ENCODE assay signal across 22 cellular contexts in the genomic region with DNA sequence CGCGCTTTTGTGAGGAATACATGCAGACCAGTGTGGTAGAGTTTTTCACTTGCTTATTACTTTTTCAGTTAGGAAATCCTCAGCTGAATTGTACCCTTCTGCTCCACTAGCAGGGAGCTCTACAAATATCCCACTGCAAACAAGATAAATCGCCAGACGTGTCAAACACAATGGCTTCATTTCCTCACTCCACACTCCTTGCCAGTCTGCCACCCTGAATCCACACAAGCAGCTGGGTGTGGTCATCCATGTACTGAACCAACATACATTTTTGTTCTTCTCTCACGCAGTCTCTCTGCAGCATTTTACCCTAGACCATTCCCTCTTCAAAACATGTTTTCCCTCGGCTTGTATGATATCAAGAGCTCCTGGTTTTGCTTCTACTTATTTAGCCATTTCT. TPM values are rescaled to one million over a fixed set of nuclear protein-coding genes. Genes with fewer than 3 reads are reported as not detected.
DNase-seq lines count a peak whose midpoint lies in the region; TF ChIP-seq lines count a peak whose summit lies in the region.
"Had no signal": no experiment of that assay in that cellular context is flagged by ENCODE, and none has a peak within 500 bp of the region (broad histone marks: within the 10 kb centered on the region; RNA-seq: fewer than 3 reads in every experiment).

No MANE protein-coding gene starts in this region.

- peaks cover 8% of the 10 kb centered on the region for H3K4me1 Mint-ChIP-seq in activated CD4-positive, alpha-beta T cell treated with anti-CD3 and anti-CD28 coated beads, Interleukin-2, amount 10 ng/mL, durations not matched to agents 7 days and 5 days

- CTCF ChIA-PET in activated CD4-positive, alpha-beta T cell treated with anti-CD3 and anti-CD28 coated beads, Interleukin-2, amount 10 ng/mL, durations not matched to agents 7 days and 5 days (lab: Charles Lee) = interaction anchor here (0.9 to 1.8 kb wide), 6 partner anchors 10 to 181 kb away, joined by 3 to 4 read pairs (median 4); no protein-coding TSS in a partner anchor

- H3K27me3 ChIP-seq in stomach = peaks cover 0 to 30% (median 18%) of the 10 kb centered on the region in 3 donors
- H3K27me3 ChIP-seq: BE2C had no signal

- H3K36me3 Mint-ChIP-seq in activated CD4-positive, alpha-beta T cell treated with anti-CD3 and anti-CD28 coated beads, Interleukin-2, amount 10 ng/mL, durations not matched to agents 7 days and 5 days (ENCODE audit: low read depth) = no peaks in the 10 kb centered on the region

- 35 to 62% (median 52%) methylated on average over 6 of the region's 6 CpGs for WGBS in stomach, 5 donors

- POLR2A ChIA-PET in activated CD4-positive, alpha-beta T cell treated with anti-CD3 and anti-CD28 coated beads, Interleukin-2, amount 10 ng/mL, durations not matched to agents 7 days and 5 days (lab: Charles Lee) = no interaction called here

- no peaks in the 10 kb centered on the region for H3K36me3 ChIP-seq in stomach
- H3K36me3 ChIP-seq: BE2C, SJSA1 had no signal

- peaks cover 0 to 5% (median 2%) of the 10 kb centered on the region in 4 donors for H3K9me3 ChIP-seq in stomach
- H3K9me3 ChIP-seq: BE2C, SJSA1 had no signal

- no peaks in the 10 kb centered on the region for H3K9me3 Mint-ChIP-seq in activated CD4-positive, alpha-beta T cell treated with anti-CD3 and anti-CD28 coated beads, Interleukin-2, amount 10 ng/mL, durations not matched to agents 7 days and 5 days
- H3K9me3 Mint-ChIP-seq: CD4-positive, alpha-beta T cell; T-helper 2 cell treated with Interferon-gamma antibody and Interleukin-4, amounts not matched to agents 5 μg/mL and 100 μg/mL, for 36 hours had no signal

- no peak overlapping the region for H3K4me3 Mint-ChIP-seq in activated CD4-positive, alpha-beta T cell treated with anti-CD3 and anti-CD28 coated beads, Interleukin-2, amount 10 ng/mL, durations not matched to agents 7 days and 5 days
- H3K4me3 Mint-ChIP-seq: CD4-positive, alpha-beta T cell; T-helper 2 cell treated with Interferon-gamma antibody and Interleukin-4, amounts not matched to agents 5 μg/mL and 100 μg/mL, for 36 hours had no signal

- H3K4me1 ChIP-seq in stomach = peaks cover 8 to 40% (median 40%) of the 10 kb centered on the region in 4 donors

- no peak overlapping the region for H3K4me3 ChIP-seq in stomach
- H3K4me3 ChIP-seq: SJSA1 had no signal

- DNase-seq in NCI-H1092 treated with DMSO at 0.1 percent for 48 hours (lab: John Stamatoyannopoulos, UW) (peak; percentile 15), NCI-H1092 (lab: John Stamatoyannopoulos, UW) (no peak), NCI-H69 (lab: John Stamatoyannopoulos, UW) (peak; percentile 79), ecto neural progenitor cell (ENCODE audit: low spot score) (peak; percentile 20), stomach (no peak), NCI-H128 (lab: John Stamatoyannopoulos, UW; ENCODE audit: unreplicated experiment) (no peak), SIG-M5 (lab: John Stamatoyannopoulos, UW) (no peak)
- DNase-seq in activated CD4-positive, alpha-beta T cell treated with anti-CD3 and anti-CD28 coated beads, Interleukin-2, amount 10 ng/mL, durations not matched to agents 7 days and 5 days = no peak
- DNase-seq: 8988T; BE2C; CD4-positive, alpha-beta T cell; GF-D8; GOT3; NCI-H187; NCI-H2171 treated with DMSO at 0.1 percent for 48 hours; NCI-H510A treated with DMSO at 0.1 percent for 48 hours; NK-92 treated with Interleukin-12 subunit alpha and Interleukin-12 subunit beta, amount 100 ng/mL, for 24 hours; OCI-M1; SW 1271 had no signal

- H3K27ac ChIP-seq in stomach = peak overlapping the region in 3 of 5 donors; percentile 21 to 62 (median 46)
- H3K27ac ChIP-seq: KMS-11, SJSA1 had no signal

- TF ChIP-seq POLR2A in stomach (IDR thresholded peaks at IDR 0.05) = no peak

- intact Hi-C loops in stomach (cut with DNase I; ENCODE audit: low total_unique reads) = loop anchor here (10.0 kb wide), 1 partner anchor 179 kb away; no protein-coding TSS in a partner anchor

- TF ChIP-seq EP300 in stomach (IDR thresholded peaks at IDR 0.05) = no peak

- no peak for TF ChIP-seq CTCF in stomach (IDR thresholded peaks at IDR 0.05)

- H3K27ac Mint-ChIP-seq in activated CD4-positive, alpha-beta T cell treated with anti-CD3 and anti-CD28 coated beads, Interleukin-2, amount 10 ng/mL, durations not matched to agents 7 days and 5 days = no peak overlapping the region
- H3K27ac Mint-ChIP-seq: CD4-positive, alpha-beta T cell; T-helper 2 cell treated with Interferon-gamma antibody and Interleukin-4, amounts not matched to agents 5 μg/mL and 100 μg/mL, for 36 hours had no signal

- H3K27me3 Mint-ChIP-seq in activated CD4-positive, alpha-beta T cell treated with anti-CD3 and anti-CD28 coated beads, Interleukin-2, amount 10 ng/mL, durations not matched to agents 7 days and 5 days = peaks cover 43% of the 10 kb centered on the region

RNA-seq across cellular contexts. Expression of a gene that starts 3.7 kb away (rescaled TPM):
- total RNA-seq in stomach = 10 to 100 TPM in 3 of 5 donors, 1 to 10 TPM in 2; 6.1 to 21.4 (median 15.6) TPM
- 10 to 100 TPM in 1 of 3 donors, 1 to 10 TPM in 2; 3.0 to 12.0 (median 7.6) TPM for polyA plus RNA-seq in stomach
- under 1 TPM; 0.48 to 0.55 TPM for total RNA-seq in activated CD4-positive, alpha-beta T cell treated with anti-CD3 and anti-CD28 coated beads, Interleukin-2, amount 10 ng/mL, durations not matched to agents 7 days and 5 days
- total RNA-seq: CD4-positive, alpha-beta T cell had no signal

Comparison
In these comparisons a context has a peak if more than half of its experiments do, and no peak if none do; other contexts are left out.
1. DNase-seq: peak in NCI-H1092 treated with DMSO at 0.1 percent for 48 hours (single experiment), NCI-H69 (single experiment) and ecto neural progenitor cell (single experiment); none in NCI-H1092 (single experiment), stomach (single experiment), NCI-H128 (single experiment), activated CD4-positive, alpha-beta T cell treated with anti-CD3 and anti-CD28 coated beads, Interleukin-2, amount 10 ng/mL, durations not matched to agents 7 days and 5 days (single experiment) and SIG-M5 (single experiment).
2. RNA of a gene that starts 3.7 kb away (total RNA-seq): 6.1 to 21.4 TPM in stomach; 0.48 to 0.55 TPM in activated CD4-positive, alpha-beta T cell treated with anti-CD3 and anti-CD28 coated beads, Interleukin-2, amount 10 ng/mL, durations not matched to agents 7 days and 5 days; every median in the first group is over 4 times any median in the second.